ENCODE assay signal across 9 cellular contexts in genomic region chr1:84988588-84988987, GRCh38. TPM values are rescaled to one million over a fixed set of nuclear protein-coding genes. Genes with fewer than 3 reads are reported as not detected.
DNase-seq lines count a peak whose midpoint lies in the region; ATAC-seq and TF ChIP-seq lines count a peak whose summit lies in the region.
"Had no signal": no experiment of that assay in that cellular context is flagged by ENCODE, and none has a peak within 500 bp of the region (broad histone marks: within the 10 kb centered on the region; RNA-seq: fewer than 3 reads in every experiment).

No MANE protein-coding gene starts in this region.

- peak overlapping the region; percentile 6 to 81 (median 56) for H3K4me3 Mint-ChIP-seq in IgD-negative memory B cell

- H3K27ac Mint-ChIP-seq in IgD-negative memory B cell = peak overlapping the region in 1 of 3 donors; percentile 81

- H3K9me3 Mint-ChIP-seq in IgD-negative memory B cell = no peaks in the 10 kb centered on the region

- TF ChIP-seq POLR2A in uterus (IDR thresholded peaks at IDR 0.05) = no peak

- no peaks in the 10 kb centered on the region for H3K27me3 Mint-ChIP-seq in IgD-negative memory B cell

- H3K36me3 Mint-ChIP-seq in IgD-negative memory B cell = peaks cover 11% of the 10 kb centered on the region

- peak; percentile 32 for DNase-seq in stimulated activated CD4-positive, alpha-beta T cell treated with anti-CD3 and anti-CD28 coated beads, Interleukin-15, amount 100 ng/mL, for 24 hours
- DNase-seq in stimulated activated CD4-positive, alpha-beta T cell treated with anti-CD3 and anti-CD28 coated beads, Interleukin-4, amount 100 ng/mL, for 4 hours = no peak
- DNase-seq in NOMO-1 (lab: John Stamatoyannopoulos, UW; ENCODE audit: unreplicated experiment in 2 of 2) = no peak
- no peak for DNase-seq in superior temporal gyrus (ENCODE audit: extremely low spot score)
- DNase-seq in nucleus accumbens (lab: John Stamatoyannopoulos, UW) = no peak
- DNase-seq in uterus = no peak

- H3K27me3 ChIP-seq in uterus = no peaks in the 10 kb centered on the region

- H3K36me3 ChIP-seq in uterus = no peaks in the 10 kb centered on the region

- H3K27ac ChIP-seq in uterus = no peak overlapping the region

- intact Hi-C loops in uterus (cut with DNase I; ENCODE audit: low total_unique reads) = no loop called here

- no peak for TF ChIP-seq CTCF in uterus (IDR thresholded peaks at IDR 0.05)

- H3K4me3 ChIP-seq in uterus = no peak overlapping the region

- H3K4me1 Mint-ChIP-seq in IgD-negative memory B cell = peaks cover 44 to 58% (median 49%) of the 10 kb centered on the region in 3 donors

- no peaks in the 10 kb centered on the region for H3K9me3 ChIP-seq in uterus

- ATAC-seq in HG02642 (IDR thresholded peaks at IDR 0.05; ENCODE audit: poor library complexity, unreplicated experiment) = peak; percentile 58
- ATAC-seq: HCT116 had no signal

- H3K4me1 ChIP-seq in uterus = no peaks in the 10 kb centered on the region

RNA-seq across cellular contexts. Expression of gene MCOLN2, which starts 8.3 kb away (rescaled TPM):
- polyA plus RNA-seq in IgD-negative memory B cell = 12.4 TPM
- 10 to 100 TPM in 1 of 4 donors, under 1 TPM in 1, not detected in 2; 0.73 to 10.3 TPM for total RNA-seq in uterus

RNA-seq across cellular contexts. Expression of gene MCOLN3, which starts 59.7 kb away (rescaled TPM):
- polyA plus RNA-seq in IgD-negative memory B cell = 0.19 TPM
- total RNA-seq in uterus = 10 to 100 TPM in 2 of 4 donors, 1 to 10 TPM in 2; 2.1 to 37.7 (median 12.0) TPM
